ENCODE assay signal across 12 cellular contexts in genomic region chr10:21399392-21400015, GRCh38.
A peak's percentile ranks its signal among the peaks of the same experiment; 100 is the strongest.
DNase-seq lines count a peak whose midpoint lies in the region; ATAC-seq and TF ChIP-seq lines count a peak whose summit lies in the region.
"Had no signal": no experiment of that assay in that cellular context is flagged by ENCODE, and none has a peak within 500 bp of the region (broad histone marks: within the 10 kb centered on the region; RNA-seq: fewer than 3 reads in every experiment).

No MANE protein-coding gene starts in this region.

- TF ChIP-seq CTCF in epithelial cell of proximal tubule (conservative IDR thresholded peaks at IDR 0.05; ENCODE audit: low read depth, low read length), result no peak
- TF ChIP-seq CTCF in retinal pigment epithelial cell (conservative IDR thresholded peaks at IDR 0.05; ENCODE audit: low read depth, low read length), result no peak
- no peak for TF ChIP-seq CTCF in endothelial cell (IDR thresholded peaks at IDR 0.05; ENCODE audit: unreplicated experiment)

- no peaks in the 10 kb centered on the region for H3K27me3 Mint-ChIP-seq in activated T-cell treated with anti-CD3 and anti-CD28 coated beads, Interleukin-2, amount 50 U/mL, for 4 hours (ENCODE audit: low read depth)
- H3K27me3 Mint-ChIP-seq in activated CD8-positive, alpha-beta memory T cell treated with anti-CD3 and anti-CD28 coated beads, Interleukin-2, amount 10 ng/mL, durations not matched to agents 7 days and 5 days, result peaks cover 7% of the 10 kb centered on the region
- peaks cover 1% of the 10 kb centered on the region for H3K27me3 Mint-ChIP-seq in endothelial cell (ENCODE audit: unreplicated experiment)

- H3K4me3 ChIP-seq in epithelial cell of proximal tubule (ENCODE audit: low read depth, low read length) (no peak overlapping the region), retinal pigment epithelial cell (ENCODE audit: low read length) (no peak overlapping the region)

- H3K27ac Mint-ChIP-seq in activated CD8-positive, alpha-beta memory T cell treated with anti-CD3 and anti-CD28 coated beads, Interleukin-2, amount 10 ng/mL, durations not matched to agents 7 days and 5 days, result no peak overlapping the region
- H3K27ac Mint-ChIP-seq in endothelial cell (ENCODE audit: unreplicated experiment), result no peak overlapping the region

- H3K36me3 Mint-ChIP-seq in activated T-cell treated with anti-CD3 and anti-CD28 coated beads, Interleukin-2, amount 50 U/mL, for 4 hours (ENCODE audit: insufficient read depth), result no peaks in the 10 kb centered on the region
- H3K36me3 Mint-ChIP-seq in activated CD8-positive, alpha-beta memory T cell treated with anti-CD3 and anti-CD28 coated beads, Interleukin-2, amount 10 ng/mL, durations not matched to agents 7 days and 5 days, result no peaks in the 10 kb centered on the region
- H3K36me3 Mint-ChIP-seq in endothelial cell (ENCODE audit: low read depth, unreplicated experiment), result no peaks in the 10 kb centered on the region

- no peak overlapping the region for H3K4me3 Mint-ChIP-seq in activated T-cell treated with anti-CD3 and anti-CD28 coated beads, Interleukin-2, amount 50 U/mL, for 4 hours
- no peak overlapping the region for H3K4me3 Mint-ChIP-seq in activated CD8-positive, alpha-beta memory T cell treated with anti-CD3 and anti-CD28 coated beads, Interleukin-2, amount 10 ng/mL, durations not matched to agents 7 days and 5 days
- no peak overlapping the region for H3K4me3 Mint-ChIP-seq in endothelial cell (ENCODE audit: unreplicated experiment)

- no peaks in the 10 kb centered on the region for H3K4me1 Mint-ChIP-seq in activated T-cell treated with anti-CD3 and anti-CD28 coated beads, Interleukin-2, amount 50 U/mL, for 4 hours (ENCODE audit: low read depth)
- H3K4me1 Mint-ChIP-seq in activated CD8-positive, alpha-beta memory T cell treated with anti-CD3 and anti-CD28 coated beads, Interleukin-2, amount 10 ng/mL, durations not matched to agents 7 days and 5 days, result no peaks in the 10 kb centered on the region
- no peaks in the 10 kb centered on the region for H3K4me1 Mint-ChIP-seq in endothelial cell (ENCODE audit: unreplicated experiment)

- no peak for ATAC-seq in activated T-cell treated with anti-CD3 and anti-CD28 coated beads, Interleukin-2, amount 50 U/mL, for 4 hours
- ATAC-seq in activated CD8-positive, alpha-beta memory T cell treated with anti-CD3 and anti-CD28 coated beads, Interleukin-2, amount 10 ng/mL, durations not matched to agents 7 days and 5 days, result no peak

- peak; percentile 49 for DNase-seq in H4 (ENCODE audit: low spot score)
- DNase-seq in NCI-H748 treated with DMSO at 0.1 percent for 48 hours (lab: John Stamatoyannopoulos, UW), result peak; percentile 24
- DNase-seq in epithelial cell of proximal tubule (ENCODE audit: low read depth), result peak; percentile 22
- DNase-seq in retinal pigment epithelial cell (ENCODE audit: low read depth), result peak; percentile 76
- DNase-seq in activated T-cell treated with anti-CD3 and anti-CD28 coated beads, Interleukin-2, amount 50 U/mL, for 4 hours, result no peak
- no peak for DNase-seq in GOT3 (lab: John Stamatoyannopoulos, UW)
- DNase-seq in activated CD8-positive, alpha-beta memory T cell treated with anti-CD3 and anti-CD28 coated beads, Interleukin-2, amount 10 ng/mL, durations not matched to agents 7 days and 5 days, result no peak
- no peak for DNase-seq in endothelial cell (ENCODE audit: low spot score)
- DNase-seq: aorta; left cardiac atrium; NCI-H1694 treated with DMSO at 0.1 percent for 48 hours; stimulated activated CD4-positive, alpha-beta T cell treated with anti-CD3 and anti-CD28 coated beads, Interleukin-2, amount 100 ng/mL, for 48 hours had no signal

- CTCF ChIA-PET in activated CD8-positive, alpha-beta memory T cell treated with anti-CD3 and anti-CD28 coated beads, Interleukin-2, amount 10 ng/mL, durations not matched to agents 7 days and 5 days (lab: Charles Lee), result no interaction called here

- H3K9me3 Mint-ChIP-seq in activated T-cell treated with anti-CD3 and anti-CD28 coated beads, Interleukin-2, amount 50 U/mL, for 4 hours, result peaks cover 4% of the 10 kb centered on the region
- no peaks in the 10 kb centered on the region for H3K9me3 Mint-ChIP-seq in activated CD8-positive, alpha-beta memory T cell treated with anti-CD3 and anti-CD28 coated beads, Interleukin-2, amount 10 ng/mL, durations not matched to agents 7 days and 5 days (ENCODE audit: low read depth)
- H3K9me3 Mint-ChIP-seq in endothelial cell (ENCODE audit: unreplicated experiment), result no peaks in the 10 kb centered on the region

Comparison
In these comparisons a context has a peak if more than half of its experiments do, and no peak if none do; other contexts are left out.
1. DNase-seq: peak in H4 (single experiment), NCI-H748 treated with DMSO at 0.1 percent for 48 hours (single experiment), epithelial cell of proximal tubule (single experiment) and retinal pigment epithelial cell (single experiment); none in activated T-cell treated with anti-CD3 and anti-CD28 coated beads, Interleukin-2, amount 50 U/mL, for 4 hours (single experiment), GOT3 (single experiment), activated CD8-positive, alpha-beta memory T cell treated with anti-CD3 and anti-CD28 coated beads, Interleukin-2, amount 10 ng/mL, durations not matched to agents 7 days and 5 days (single experiment) and endothelial cell (single experiment).